ENCODE assay signal across 14 cellular contexts in the genomic region with DNA sequence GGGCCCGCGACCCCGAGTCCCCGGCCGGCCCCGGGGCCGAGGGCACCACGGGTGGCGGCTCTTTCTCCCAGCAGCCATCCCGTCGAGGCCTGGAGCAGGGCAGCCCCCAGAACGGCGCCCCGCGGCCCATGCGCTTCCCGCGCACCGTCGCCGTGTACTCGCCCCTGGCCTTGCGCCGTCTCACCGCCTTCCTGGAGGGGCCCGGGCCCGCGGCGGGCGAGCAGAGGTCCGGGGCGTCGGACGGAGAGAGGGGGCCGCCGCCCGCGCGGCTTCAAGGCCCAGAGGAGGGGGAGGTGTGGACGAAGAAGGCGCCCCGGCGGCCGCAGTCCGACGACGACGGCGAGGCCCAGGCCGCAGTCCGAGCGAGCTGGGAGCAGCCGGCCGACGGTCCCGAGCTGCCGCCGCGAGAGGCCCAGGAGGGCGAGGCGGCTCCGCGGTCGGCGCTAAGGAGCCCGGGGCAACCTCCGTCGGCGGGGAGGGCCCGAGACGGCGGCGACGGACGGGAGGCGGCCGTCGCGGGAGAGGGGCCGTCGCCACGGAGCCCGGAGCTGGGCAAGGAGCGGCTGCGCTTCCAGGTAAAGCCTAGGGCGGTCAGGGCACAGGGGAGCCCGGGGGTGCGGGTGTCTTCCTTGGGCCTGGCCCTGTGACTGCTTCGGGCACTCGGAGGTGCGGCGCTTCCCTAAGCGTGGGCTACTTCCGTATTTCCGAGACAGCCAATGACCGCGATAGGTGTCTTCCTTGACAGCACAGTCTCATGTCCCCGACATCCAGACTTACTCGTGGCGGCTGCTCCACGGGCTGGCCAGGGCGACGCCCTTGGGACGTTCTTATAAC. TPM values are rescaled to one million over a fixed set of nuclear protein-coding genes. Genes with fewer than 3 reads are reported as not detected.
A peak's percentile ranks its signal among the peaks of the same experiment; 100 is the strongest.
DNase-seq lines count a peak whose midpoint lies in the region; ATAC-seq and TF ChIP-seq lines count a peak whose summit lies in the region.
"Had no signal": no experiment of that assay in that cellular context is flagged by ENCODE, and none has a peak within 500 bp of the region (broad histone marks: within the 10 kb centered on the region; RNA-seq: fewer than 3 reads in every experiment).

No MANE protein-coding gene starts in this region.

- H3K27me3 Mint-ChIP-seq in CD14-positive monocyte (ENCODE audit: low read depth in 3 of 3) = peaks cover 52 to 67% (median 62%) of the 10 kb centered on the region in 3 donors

- no peak overlapping the region for H3K23ac ChIP-seq in trophoblast cell (ENCODE audit: low read length)

- H2BK120ac ChIP-seq in trophoblast cell (ENCODE audit: insufficient read depth, low read length, poor library complexity) = no peak overlapping the region

- no peak overlapping the region for H3K9ac ChIP-seq in trophoblast cell (ENCODE audit: low read length)

- H2BK12ac ChIP-seq in trophoblast cell (ENCODE audit: low read length) = no peak overlapping the region

- peak overlapping the region; percentile 12 to 72 for H3K4me3 Mint-ChIP-seq in CD14-positive monocyte

- no peak overlapping the region for H2AK5ac ChIP-seq in trophoblast cell (ENCODE audit: low read length)

- no peak for ATAC-seq in GM21381 (IDR thresholded peaks at IDR 0.05; ENCODE audit: unreplicated experiment)

- no peak overlapping the region for H2BK5ac ChIP-seq in trophoblast cell (ENCODE audit: low read depth, low read length, poor library complexity)

- TF ChIP-seq POLR2A in Peyer's patch (IDR thresholded peaks at IDR 0.05) = no peak

- H3K4me1 ChIP-seq in Peyer's patch (peaks cover 0 to 15% (median 9%) of the 10 kb centered on the region in 4 donors), trophoblast cell (ENCODE audit: control insufficient read depth in 1 of 2, insufficient read depth in 2 of 2, low read length in 2 of 2) (peaks cover 11 to 14% of the 10 kb centered on the region in 2 experiments)

- H3K4me3 ChIP-seq in Peyer's patch (peak overlapping the region in 3 of 4 donors; percentile 24 to 46 (median 39)), trophoblast cell (ENCODE audit: low read depth, low read length) (peak overlapping the region; percentile 51), WERI-Rb-1 (ENCODE audit: low read depth, low read length) (no peak overlapping the region)

- peaks cover 4% of the 10 kb centered on the region in 2 donors for H3K36me3 Mint-ChIP-seq in CD14-positive monocyte

- H3K27me3 ChIP-seq in Peyer's patch (peaks cover 0 to 24% of the 10 kb centered on the region in 2 donors), trophoblast cell (ENCODE audit: insufficient read depth, low read length) (peaks cover 34% of the 10 kb centered on the region), WERI-Rb-1 (ENCODE audit: insufficient read depth, low read depth, severe bottlenecking) (no peaks in the 10 kb centered on the region)

- no peaks in the 10 kb centered on the region for H3K79me1 ChIP-seq in trophoblast cell (ENCODE audit: low read length)

- no peak overlapping the region for H3K4ac ChIP-seq in trophoblast cell (ENCODE audit: low read depth, low read length)

- H3K27ac Mint-ChIP-seq in CD14-positive monocyte = no peak overlapping the region
- H3K27ac Mint-ChIP-seq: activated CD4-positive, alpha-beta T cell treated with anti-CD3 and anti-CD28 coated beads, Interleukin-2, amount 10 ng/mL, durations not matched to agents 24 days and 14 days had no signal

- no peak overlapping the region for H3K18ac ChIP-seq in trophoblast cell (ENCODE audit: low read length)

- peak overlapping the region; percentile 34 for H4K8ac ChIP-seq in trophoblast cell (ENCODE audit: low read depth, low read length)

- DNase-seq in CD14-positive monocyte (ENCODE audit: low spot score) (no peak), Peyer's patch (no peak), germinal center (ENCODE audit: low spot score) (peak; percentile 35), trophoblast cell (no peak), LoVo (ENCODE audit: low spot score) (no peak), KG1 (lab: John Stamatoyannopoulos, UW) (no peak), WERI-Rb-1 (no peak)
- DNase-seq: activated CD4-positive, alpha-beta T cell treated with anti-CD3 and anti-CD28 coated beads, Interleukin-2, amount 10 ng/mL, durations not matched to agents 24 days and 14 days; NCI-H2227 treated with DMSO at 0.1 percent for 48 hours; RPMI8226 had no signal

- H3K36me3 ChIP-seq in Peyer's patch (no peaks in the 10 kb centered on the region), trophoblast cell (ENCODE audit: control insufficient read depth in 1 of 2, insufficient read depth in 2 of 2, low read length in 2 of 2) (peaks cover 0 to 2% of the 10 kb centered on the region in 2 experiments), WERI-Rb-1 (no peaks in the 10 kb centered on the region)

- H3K79me2 ChIP-seq in trophoblast cell (ENCODE audit: control insufficient read depth, insufficient read depth, low read length, poor library complexity) = no peaks in the 10 kb centered on the region

- H3K27ac ChIP-seq in Peyer's patch = no peak overlapping the region
- H3K27ac ChIP-seq in trophoblast cell (ENCODE audit: low read depth, low read length) = no peak overlapping the region
- H3K27ac ChIP-seq in WERI-Rb-1 = no peak overlapping the region

- WGBS in trophoblast cell (ENCODE audit: extremely low coverage, insufficient coverage, insufficient read length) = no CpG with 5 or more reads among the region's 104 CpGs

- intact Hi-C loops in CD14-positive monocyte (cut with micrococcal nuclease) = no loop called here

- H4K91ac ChIP-seq in trophoblast cell (ENCODE audit: low read depth, low read length) = no peak overlapping the region

- H3K4me1 Mint-ChIP-seq in CD14-positive monocyte = peaks cover 7% of the 10 kb centered on the region
- H3K4me1 Mint-ChIP-seq: activated CD4-positive, alpha-beta T cell treated with anti-CD3 and anti-CD28 coated beads, Interleukin-2, amount 10 ng/mL, durations not matched to agents 24 days and 14 days had no signal

- peaks cover 0 to 12% (median 3%) of the 10 kb centered on the region in 7 donors for H3K9me3 Mint-ChIP-seq in CD14-positive monocyte
- H3K9me3 Mint-ChIP-seq: activated CD4-positive, alpha-beta T cell treated with anti-CD3 and anti-CD28 coated beads, Interleukin-2, amount 10 ng/mL, durations not matched to agents 24 days and 14 days had no signal

- H3K9me3 ChIP-seq in Peyer's patch (no peaks in the 10 kb centered on the region), trophoblast cell (ENCODE audit: insufficient read depth, low read depth, low read length) (peaks cover 11% of the 10 kb centered on the region), WERI-Rb-1 (ENCODE audit: severe bottlenecking) (peaks cover 8% of the 10 kb centered on the region)

- H2AFZ ChIP-seq in trophoblast cell (ENCODE audit: insufficient read depth, low read length, poor library complexity) = peak overlapping the region; percentile 95

- no peak for TF ChIP-seq CTCF in CD14-positive monocyte (IDR thresholded peaks at IDR 0.05)
- no peak for TF ChIP-seq CTCF in Peyer's patch (IDR thresholded peaks at IDR 0.05)
- no peak for TF ChIP-seq CTCF in WERI-Rb-1 (IDR thresholded peaks at IDR 0.05; ENCODE audit: low read depth, low read length)

- peak overlapping the region; percentile 55 for H4K12ac ChIP-seq in trophoblast cell (ENCODE audit: low read depth, low read length)

- H3K14ac ChIP-seq in trophoblast cell (ENCODE audit: low read length) = peak overlapping the region; percentile 16

- peak overlapping the region; percentile 14 for H3K4me2 ChIP-seq in trophoblast cell (ENCODE audit: low read length)

RNA-seq across cellular contexts. Expression of a gene that starts 0.8 kb away (rescaled TPM):
- not detected for polyA plus RNA-seq in CD14-positive monocyte
- not detected for total RNA-seq in Peyer's patch
- polyA plus RNA-seq in trophoblast cell (2013) = not detected in 2 replicates
- total RNA-seq: activated CD4-positive, alpha-beta T cell treated with anti-CD3 and anti-CD28 coated beads, Interleukin-2, amount 10 ng/mL, durations not matched to agents 24 days and 14 days; lung microvascular endothelial cell; skeletal muscle tissue had no signal

RNA-seq across cellular contexts. Expression of a gene that starts 7.8 kb away (rescaled TPM):
- not detected for polyA plus RNA-seq in CD14-positive monocyte
- total RNA-seq in Peyer's patch = not detected
- 0.32 and 0.33 TPM in 2 replicates for polyA plus RNA-seq in trophoblast cell (2013)
- total RNA-seq: activated CD4-positive, alpha-beta T cell treated with anti-CD3 and anti-CD28 coated beads, Interleukin-2, amount 10 ng/mL, durations not matched to agents 24 days and 14 days; epithelial cell of proximal tubule had no signal
